8 cellular contexts compared by ENCODE assay signal in genomic region chr1:19483261-19483660, GRCh38. TPM values are rescaled to one million over a fixed set of nuclear protein-coding genes. Genes with fewer than 3 reads are reported as not detected.
DNase-seq lines count a peak whose midpoint lies in the region; ATAC-seq and TF ChIP-seq lines count a peak whose summit lies in the region.

No MANE protein-coding gene starts in this region.

- no peaks in the 10 kb centered on the region for H3K9me3 Mint-ChIP-seq in activated naive CD8-positive, alpha-beta T cell treated with anti-CD3 and anti-CD28 coated beads for 36 hours

- peaks cover 29% of the 10 kb centered on the region for H3K79me1 ChIP-seq in mesendoderm (ENCODE audit: low read length)

- H4K5ac ChIP-seq in mesendoderm (ENCODE audit: low read length) = no peak overlapping the region

- no peaks in the 10 kb centered on the region for H3K27me3 Mint-ChIP-seq in activated naive CD8-positive, alpha-beta T cell treated with anti-CD3 and anti-CD28 coated beads for 36 hours

- peak overlapping the region; percentile 83 for H3K4me2 ChIP-seq in mesendoderm (ENCODE audit: low read length)

- H3K4me1 Mint-ChIP-seq in activated naive CD8-positive, alpha-beta T cell treated with anti-CD3 and anti-CD28 coated beads for 36 hours = peaks cover 72% of the 10 kb centered on the region

- intact Hi-C loops in Right ventricle myocardium superior (cut with DNase I) = loop anchor here (10.0 kb wide), 2 partner anchors 48 to 88 kb away; no protein-coding TSS in a partner anchor

- no peak overlapping the region for H4K8ac ChIP-seq in mesendoderm (ENCODE audit: low read depth, low read length)

- peaks cover 21% of the 10 kb centered on the region for H3K36me3 Mint-ChIP-seq in activated naive CD8-positive, alpha-beta T cell treated with anti-CD3 and anti-CD28 coated beads for 36 hours

- H3K27me3 ChIP-seq in right atrium auricular region (no peaks in the 10 kb centered on the region), mesendoderm (ENCODE audit: insufficient read depth, low read length, poor library complexity) (no peaks in the 10 kb centered on the region)

- no CpG with 5 or more reads among the region's 3 CpGs for WGBS in mesendoderm (ENCODE audit: extremely low coverage, insufficient coverage, low lambda C conversion rate)
- WGBS in urinary bladder = 65% methylated on average over 3 of the region's 3 CpGs

- H3K36me3 ChIP-seq in right atrium auricular region = peaks cover 8% of the 10 kb centered on the region
- H3K36me3 ChIP-seq in mesendoderm (ENCODE audit: control insufficient read depth, insufficient read depth, low read length) = no peaks in the 10 kb centered on the region
- H3K36me3 ChIP-seq in urinary bladder (ENCODE audit: insufficient read depth) = no peaks in the 10 kb centered on the region

- no peak overlapping the region for H2BK15ac ChIP-seq in mesendoderm (replicated peaks; ENCODE audit: low read depth)

- H3K4ac ChIP-seq in mesendoderm (ENCODE audit: low read depth, low read length) = no peak overlapping the region

- no peak overlapping the region for H2BK5ac ChIP-seq in mesendoderm (ENCODE audit: low read length)

- peak overlapping the region; percentile 51 for H3K56ac ChIP-seq in mesendoderm (ENCODE audit: low read length)

- peak overlapping the region; percentile 32 for H3K23ac ChIP-seq in mesendoderm (ENCODE audit: low read length)

- H3K4me1 ChIP-seq in right atrium auricular region (peaks cover 0 to 86% of the 10 kb centered on the region in 2 donors), mesendoderm (ENCODE audit: control insufficient read depth, low read depth, low read length) (peaks cover 18% of the 10 kb centered on the region), urinary bladder (ENCODE audit: insufficient read depth) (no peaks in the 10 kb centered on the region)

- no peak overlapping the region for H2AK5ac ChIP-seq in mesendoderm (ENCODE audit: low read length)

- no peak overlapping the region for H2BK120ac ChIP-seq in mesendoderm (ENCODE audit: low read depth, low read length)

- DNase-seq in right atrium auricular region (ENCODE audit: low spot score) (no peak), Right ventricle myocardium superior (no peak), mesendoderm (no peak), anterior cingulate cortex (lab: John Stamatoyannopoulos, UW) (no peak), omental fat pad (ENCODE audit: low spot score) (no peak), COLO829 (ENCODE audit: low spot score) (no peak)
- DNase-seq in activated naive CD8-positive, alpha-beta T cell treated with anti-CD3 and anti-CD28 coated beads for 36 hours = peak; percentile 40

- H3K79me2 ChIP-seq in mesendoderm (ENCODE audit: control insufficient read depth, insufficient read depth, low read length) = peaks cover 68% of the 10 kb centered on the region

- ATAC-seq in Right ventricle myocardium superior (ENCODE audit: poor library complexity) (no peak), omental fat pad (ENCODE audit: low FRiP score) (no peak)

- TF ChIP-seq CTCF in right atrium auricular region (IDR thresholded peaks at IDR 0.05) (no peak), omental fat pad (IDR thresholded peaks at IDR 0.05) (no peak)

- no peak overlapping the region for H3K18ac ChIP-seq in mesendoderm (ENCODE audit: low read length)

- H3K27ac Mint-ChIP-seq in activated naive CD8-positive, alpha-beta T cell treated with anti-CD3 and anti-CD28 coated beads for 36 hours = peak overlapping the region; percentile 94

- H3K4me3 ChIP-seq in right atrium auricular region = peak overlapping the region in 1 of 2 donors; percentile 92
- no peak overlapping the region for H3K4me3 ChIP-seq in mesendoderm (ENCODE audit: low read length)
- H3K4me3 ChIP-seq in urinary bladder (ENCODE audit: low read depth, low read length) = peak overlapping the region; percentile 1

- H3K4me3 Mint-ChIP-seq in activated naive CD8-positive, alpha-beta T cell treated with anti-CD3 and anti-CD28 coated beads for 36 hours = peak overlapping the region; percentile 97

- H3K9ac ChIP-seq in mesendoderm (ENCODE audit: low read length) = peak overlapping the region; percentile 99

- no peaks in the 10 kb centered on the region for H3K9me3 ChIP-seq in right atrium auricular region

- H3K27ac ChIP-seq in right atrium auricular region = peak overlapping the region; percentile 96
- H3K27ac ChIP-seq in mesendoderm (ENCODE audit: low read depth, low read length) = no peak overlapping the region
- H3K27ac ChIP-seq in urinary bladder (ENCODE audit: low read depth) = no peak overlapping the region

RNA-seq across cellular contexts. Expression of gene CAPZB, which starts 2.1 kb away (rescaled TPM):
- total RNA-seq in right atrium auricular region (100 to 1,000 TPM in 1 of 2 donors, 10 to 100 TPM in 1; 87.8 to 122 TPM), Right ventricle myocardium superior (222 TPM), urinary bladder (77.1 TPM), omental fat pad (100 to 1,000 TPM in 3 of 4 donors, 10 to 100 TPM in 1; 98.0 to 130 (median 120) TPM)
- total RNA-seq in activated naive CD8-positive, alpha-beta T cell treated with anti-CD3 and anti-CD28 coated beads for 36 hours = 100 to 1,000 TPM; 324 to 332 TPM
- 289 TPM for polyA plus RNA-seq in mesendoderm (2013, experiment 1 of 2)
- 292 TPM for polyA plus RNA-seq in mesendoderm (2013, experiment 2 of 2)
- polyA plus RNA-seq in urinary bladder = 372 TPM

Comparison
In these comparisons a context has a peak if more than half of its experiments do, and no peak if none do; other contexts are left out.
1. H3K27ac ChIP-seq: peak in right atrium auricular region (2 of 2); none in mesendoderm (single experiment) and urinary bladder (single experiment).